8 cellular contexts compared by ENCODE assay signal in the genomic region with DNA sequence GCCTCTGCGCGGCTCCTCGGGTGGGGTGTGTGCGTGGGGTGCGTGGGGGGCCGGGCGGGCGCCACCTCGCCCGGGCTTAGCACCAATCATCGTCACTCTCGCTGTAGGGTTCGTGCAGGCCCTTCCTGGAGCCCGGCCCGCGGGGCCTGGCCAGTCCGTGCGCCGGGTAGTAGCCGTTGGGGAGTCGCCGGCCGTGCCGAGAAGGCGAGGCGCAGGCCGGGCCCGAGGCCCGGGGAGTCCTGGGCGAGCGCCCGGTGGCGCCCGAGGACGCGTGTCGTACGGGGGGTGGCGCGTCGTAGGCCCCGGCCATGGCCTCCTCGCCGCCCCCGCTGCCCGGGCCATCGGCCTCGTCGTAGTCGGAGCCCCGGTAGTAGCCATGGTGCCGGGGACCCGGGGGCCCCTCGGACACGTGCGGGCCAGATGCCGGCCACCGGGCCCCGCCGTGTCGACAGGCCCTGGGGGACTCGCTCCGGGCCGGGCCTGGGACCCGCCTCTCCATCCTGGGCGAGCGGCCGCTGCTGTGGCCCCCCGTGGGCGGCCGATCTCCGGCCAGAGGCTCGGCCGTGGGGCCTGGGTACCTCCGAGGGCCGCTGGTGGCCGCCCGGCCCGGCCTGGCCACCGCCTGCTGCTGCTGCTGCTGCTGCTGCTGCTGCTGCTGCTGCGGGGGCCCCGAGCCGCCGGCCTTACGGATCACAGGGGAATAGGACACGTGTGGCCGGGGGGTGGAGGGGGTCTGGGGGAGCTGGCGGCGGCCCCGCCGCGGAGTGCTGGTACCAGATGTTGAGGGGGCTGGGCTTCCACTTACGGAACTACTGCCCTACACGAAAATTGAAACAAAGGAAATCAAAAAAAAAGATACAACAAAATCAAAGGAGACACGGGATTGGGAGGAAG. TPM values are rescaled to one million over a fixed set of nuclear protein-coding genes. Genes with fewer than 3 reads are reported as not detected.
A peak's percentile ranks its signal among the peaks of the same experiment; 100 is the strongest.
DNase-seq lines count a peak whose midpoint lies in the region; ATAC-seq, FAIRE-seq and TF ChIP-seq lines count a peak whose summit lies in the region.

No MANE protein-coding gene starts in this region.

- no peak for TF ChIP-seq CTCF in NB4 (IDR thresholded peaks at IDR 0.05; ENCODE audit: low read depth, low read length)

- peak overlapping the region; percentile 82 for H2AFZ ChIP-seq in neuronal stem cell (ENCODE audit: low read length)

- no peak overlapping the region for H3K9ac ChIP-seq in neuronal stem cell (ENCODE audit: low read depth, low read length, poor library complexity)

- H2AK5ac ChIP-seq in neuronal stem cell (ENCODE audit: low read depth, low read length), result peak overlapping the region; percentile 96

- peak overlapping the region; percentile 25 for H3K4me2 ChIP-seq in neuronal stem cell (ENCODE audit: insufficient read depth, low read length, poor library complexity, severe bottlenecking)

- H3K36me3 Mint-ChIP-seq in CD8-positive, alpha-beta memory T cell, result peaks cover 0 to 2% (median 0%) of the 10 kb centered on the region in 3 donors
- H3K36me3 Mint-ChIP-seq in effector memory CD8-positive, alpha-beta T cell (ENCODE audit: insufficient read depth), result no peaks in the 10 kb centered on the region

- no peaks in the 10 kb centered on the region for H3K27me3 ChIP-seq in CD8-positive, alpha-beta memory T cell (ENCODE audit: insufficient read depth, low read length, poor library complexity, severe bottlenecking)
- H3K27me3 ChIP-seq in neuronal stem cell (ENCODE audit: control insufficient read depth in 3 of 3, insufficient read depth in 3 of 3, low read depth in 1 of 3, low read length in 3 of 3), result no peaks in the 10 kb centered on the region

- H3K4me1 Mint-ChIP-seq in CD8-positive, alpha-beta memory T cell, result peaks cover 10 to 21% (median 10%) of the 10 kb centered on the region in 3 donors
- peaks cover 10 to 11% of the 10 kb centered on the region in 2 donors for H3K4me1 Mint-ChIP-seq in effector memory CD8-positive, alpha-beta T cell (ENCODE audit: low read depth in 2 of 2)

- no peak for TF ChIP-seq POLR2A in NB4 (IDR thresholded peaks at IDR 0.05; ENCODE audit: extremely low read depth, insufficient read length)

- peak overlapping the region; percentile 47 for H2BK120ac ChIP-seq in neuronal stem cell (ENCODE audit: low read depth, low read length)

- no peaks in the 10 kb centered on the region for H3K4me1 ChIP-seq in CD8-positive, alpha-beta memory T cell (ENCODE audit: insufficient read depth, low read length)
- peaks cover 0 to 14% of the 10 kb centered on the region in 2 donors for H3K4me1 ChIP-seq in neuronal stem cell (ENCODE audit: control insufficient read depth in 2 of 2, insufficient read depth in 1 of 2, low read depth in 1 of 2, low read length in 2 of 2)

- no peak overlapping the region for H4K8ac ChIP-seq in neuronal stem cell (ENCODE audit: low read depth, low read length)

- peak overlapping the region; percentile 66 for H3K4ac ChIP-seq in neuronal stem cell (ENCODE audit: low read length)

- ATAC-seq in effector memory CD8-positive, alpha-beta T cell (replicated peaks), result peak; percentile 19
- no peak for ATAC-seq in HG02852 (IDR thresholded peaks at IDR 0.05; ENCODE audit: unreplicated experiment)

- CTCF ChIA-PET in CD8-positive, alpha-beta memory T cell (lab: Charles Lee), result no interaction called here

- no peak overlapping the region for H3K23ac ChIP-seq in neuronal stem cell (ENCODE audit: low read depth, low read length, poor library complexity)

- H2BK12ac ChIP-seq in neuronal stem cell (ENCODE audit: low read length), result peak overlapping the region; percentile 41

- peak overlapping the region; percentile 87 for H3K18ac ChIP-seq in neuronal stem cell (ENCODE audit: low read length)

- no peak for FAIRE-seq in HTR-8/SVneo (lab: Jason Lieb, UNC)

- peak overlapping the region; percentile 92 for H2BK15ac ChIP-seq in neuronal stem cell (ENCODE audit: low read length)

- peak overlapping the region; percentile 41 to 98 (median 91) for H3K27ac Mint-ChIP-seq in CD8-positive, alpha-beta memory T cell
- peak overlapping the region; percentile 94 to 98 for H3K27ac Mint-ChIP-seq in effector memory CD8-positive, alpha-beta T cell

- H3K4me3 Mint-ChIP-seq in CD8-positive, alpha-beta memory T cell, result peak overlapping the region; percentile 84 to 96 (median 92)
- H3K4me3 Mint-ChIP-seq in effector memory CD8-positive, alpha-beta T cell, result peak overlapping the region; percentile 88 to 94

- no peaks in the 10 kb centered on the region for H3K36me3 ChIP-seq in CD8-positive, alpha-beta memory T cell (ENCODE audit: insufficient read depth, low read length)
- peaks cover 0 to 4% of the 10 kb centered on the region in 2 donors for H3K36me3 ChIP-seq in neuronal stem cell (replicated peaks in 1 of 2; ENCODE audit: control insufficient read depth in 2 of 2, insufficient read depth in 2 of 2, low read length in 2 of 2)

- H3K14ac ChIP-seq in neuronal stem cell (ENCODE audit: low read length), result no peak overlapping the region

- H3K4me3 ChIP-seq in CD8-positive, alpha-beta memory T cell (ENCODE audit: low read length), result peak overlapping the region; percentile 59
- H3K4me3 ChIP-seq in NB4 (ENCODE audit: low read depth, low read length) (no peak overlapping the region), neuronal stem cell (ENCODE audit: low read length in 2 of 2) (no peak overlapping the region)

- no peaks in the 10 kb centered on the region for H3K9me3 Mint-ChIP-seq in CD8-positive, alpha-beta memory T cell
- no peaks in the 10 kb centered on the region for H3K9me3 Mint-ChIP-seq in effector memory CD8-positive, alpha-beta T cell

- no peak for DNase-seq in CD8-positive, alpha-beta memory T cell
- DNase-seq in NB4 (ENCODE audit: low read depth) (peak; percentile 53), neuronal stem cell (ENCODE audit: low spot score) (no peak), HTR-8/SVneo (ENCODE audit: insufficient read length, low spot score) (no peak), NCI-H82 (lab: John Stamatoyannopoulos, UW) (no peak), cerebellar nuclear complex (lab: John Stamatoyannopoulos, UW) (no peak)
- DNase-seq in effector memory CD8-positive, alpha-beta T cell, result no peak

- H4K91ac ChIP-seq in neuronal stem cell (ENCODE audit: low read depth, low read length, poor library complexity), result no peak overlapping the region

- no peaks in the 10 kb centered on the region for H3K9me3 ChIP-seq in CD8-positive, alpha-beta memory T cell (ENCODE audit: low read length)
- no peaks in the 10 kb centered on the region for H3K9me3 ChIP-seq in neuronal stem cell (replicated peaks in 1 of 2; ENCODE audit: control insufficient read depth in 2 of 2, insufficient read depth in 1 of 2, low read depth in 1 of 2, low read length in 2 of 2)

- no peaks in the 10 kb centered on the region for H3K27me3 Mint-ChIP-seq in CD8-positive, alpha-beta memory T cell
- H3K27me3 Mint-ChIP-seq in effector memory CD8-positive, alpha-beta T cell, result no peaks in the 10 kb centered on the region

- POLR2A ChIA-PET in CD8-positive, alpha-beta memory T cell (lab: Charles Lee), result interaction anchor here (1.1 to 1.2 kb wide), 2 partner anchors 52 to 55 kb away, joined by 3 to 11 read pairs; no protein-coding TSS in a partner anchor

- H2BK5ac ChIP-seq in neuronal stem cell (ENCODE audit: low read length), result peak overlapping the region; percentile 53

- WGBS in neuronal stem cell (ENCODE audit: extremely low coverage in 2 of 2, insufficient read length in 2 of 2, insufficient replicate concordance in 1 of 2), 2 donors, result no CpG with 5 or more reads among the region's 95 CpGs

- peaks cover 1% of the 10 kb centered on the region for H3K79me1 ChIP-seq in neuronal stem cell (ENCODE audit: low read depth, low read length)

- peak overlapping the region; percentile 24 for H3K27ac ChIP-seq in CD8-positive, alpha-beta memory T cell (ENCODE audit: low read depth, low read length)
- peak overlapping the region; percentile 58 for H3K27ac ChIP-seq in neuronal stem cell (replicated peaks; ENCODE audit: low read length)

RNA-seq across cellular contexts. Expression of a gene that starts 57.3 kb away (rescaled TPM):
- 100 to 1,000 TPM; 102 to 111 TPM for total RNA-seq in CD8-positive, alpha-beta memory T cell
- 277 TPM for polyA plus RNA-seq in CD8-positive, alpha-beta memory T cell
- 64.6 TPM for polyA plus RNA-seq in neuronal stem cell (2013, experiment 1 of 2)
- 64.5 TPM for polyA plus RNA-seq in neuronal stem cell (2013, experiment 2 of 2)

RNA-seq across cellular contexts. Expression of a gene that starts 57.3 kb away (rescaled TPM):
- total RNA-seq in CD8-positive, alpha-beta memory T cell, result 10 to 100 TPM; 60.9 to 63.7 TPM
- polyA plus RNA-seq in CD8-positive, alpha-beta memory T cell, result 58.7 TPM
- 35.3 TPM for polyA plus RNA-seq in neuronal stem cell (2013, experiment 1 of 2)
- polyA plus RNA-seq in neuronal stem cell (2013, experiment 2 of 2), result 33.1 TPM
